In genomic region chr1:195150768-195151167, GRCh38 we compare ENCODE assay signal across 24 cellular contexts.
DNase-seq lines count a peak whose midpoint lies in the region; ATAC-seq, FAIRE-seq and TF ChIP-seq lines count a peak whose summit lies in the region.
"Had no signal": no experiment of that assay in that cellular context is flagged by ENCODE, and none has a peak within 500 bp of the region (broad histone marks: within the 10 kb centered on the region; RNA-seq: fewer than 3 reads in every experiment).

No MANE protein-coding gene starts in this region.

- ATAC-seq in HG03135 (IDR thresholded peaks at IDR 0.05; ENCODE audit: unreplicated experiment): no peak
- ATAC-seq: A549, GM23338, HCT116 had no signal

- peak; percentile 65 for FAIRE-seq in RCC 7860 (lab: Jason Lieb, UNC)
- peak; percentile 21 for FAIRE-seq in colon (lab: Jason Lieb, UNC)
- FAIRE-seq in kidney (lab: Jason Lieb, UNC): peak; percentile 90
- FAIRE-seq: A549, GM12892 had no signal

- no peak overlapping the region for H3K18ac ChIP-seq in trophoblast cell (ENCODE audit: low read length)

- H3K27me3 ChIP-seq in trophoblast cell (ENCODE audit: insufficient read depth, low read length): no peaks in the 10 kb centered on the region
- H3K27me3 ChIP-seq: BE2C; BLaER1 treated with 17β-estradiol and CSF1 and Interleukin-3, amounts not matched to agents 10 nM and 100 nM had no signal

- no peaks in the 10 kb centered on the region for H3K4me1 ChIP-seq in kidney (ENCODE audit: control insufficient read depth in 1 of 2, insufficient read depth in 1 of 2, low read depth in 1 of 2, low read length in 2 of 2)
- no peaks in the 10 kb centered on the region for H3K4me1 ChIP-seq in trophoblast cell (ENCODE audit: control insufficient read depth in 1 of 2, insufficient read depth in 2 of 2, low read length in 2 of 2)
- H3K4me1 ChIP-seq: A549; BE2C; BLaER1 treated with 17β-estradiol and CSF1 and Interleukin-3, amounts not matched to agents 10 nM and 100 nM had no signal

- no peak overlapping the region for H3K4me3 ChIP-seq in kidney (ENCODE audit: low read length in 2 of 2)
- no peak overlapping the region for H3K4me3 ChIP-seq in trophoblast cell (ENCODE audit: low read depth, low read length)
- H3K4me3 ChIP-seq: A549; BLaER1 treated with 17β-estradiol and CSF1 and Interleukin-3, amounts not matched to agents 10 nM and 100 nM; GM23338 had no signal

- no peak overlapping the region for H4K12ac ChIP-seq in trophoblast cell (ENCODE audit: low read depth, low read length)

- H2BK120ac ChIP-seq in trophoblast cell (ENCODE audit: insufficient read depth, low read length, poor library complexity): no peak overlapping the region

- no peak overlapping the region for H3K4me2 ChIP-seq in trophoblast cell (ENCODE audit: low read length)
- H3K4me2 ChIP-seq: A549; BLaER1 treated with 17β-estradiol and CSF1 and Interleukin-3, amounts not matched to agents 10 nM and 100 nM; GM23338 had no signal

- H3K23ac ChIP-seq in trophoblast cell (ENCODE audit: low read length): no peak overlapping the region

- H3K79me2 ChIP-seq in trophoblast cell (ENCODE audit: control insufficient read depth, insufficient read depth, low read length, poor library complexity): no peaks in the 10 kb centered on the region

- peak; percentile 14 for DNase-seq in NCI-H82 (lab: John Stamatoyannopoulos, UW)
- DNase-seq in NCI-H82 treated with DMSO at 0.1 percent for 48 hours (lab: John Stamatoyannopoulos, UW; ENCODE audit: unreplicated experiment): no peak
- DNase-seq in RCC 7860 (ENCODE audit: low spot score): no peak
- no peak for DNase-seq in kidney
- no peak for DNase-seq in NCI-H2029 treated with DMSO at 0.1 percent for 48 hours (lab: John Stamatoyannopoulos, UW)
- DNase-seq in trophoblast cell: no peak
- DNase-seq: ACHN; AML-193; BE2C; CD4-positive, alpha-beta T cell; CD8-positive, alpha-beta memory T cell; DMS 273 treated with DMSO at 0.1 percent for 48 hours; DMS79; EL; GF-D8; H9 had no signal

- no peak overlapping the region for H2BK5ac ChIP-seq in trophoblast cell (ENCODE audit: low read depth, low read length, poor library complexity)

- H2AFZ ChIP-seq in trophoblast cell (ENCODE audit: insufficient read depth, low read length, poor library complexity): no peak overlapping the region
- H2AFZ ChIP-seq: GM23338 had no signal

- H3K9me3 ChIP-seq in kidney (ENCODE audit: control insufficient read depth in 1 of 2, low read length in 2 of 2) (no peaks in the 10 kb centered on the region), trophoblast cell (ENCODE audit: insufficient read depth, low read depth, low read length) (no peaks in the 10 kb centered on the region)
- H3K9me3 ChIP-seq: A549; BE2C; BLaER1 treated with 17β-estradiol and CSF1 and Interleukin-3, amounts not matched to agents 10 nM and 100 nM had no signal

- no peak overlapping the region for H3K27ac ChIP-seq in kidney (ENCODE audit: low read depth in 2 of 2, low read length in 2 of 2)
- no peak overlapping the region for H3K27ac ChIP-seq in trophoblast cell (ENCODE audit: low read depth, low read length)
- H3K27ac ChIP-seq: 22Rv1; A549; BLaER1 treated with 17β-estradiol and CSF1 and Interleukin-3, amounts not matched to agents 10 nM and 100 nM had no signal

- H2AK5ac ChIP-seq in trophoblast cell (ENCODE audit: low read length): no peak overlapping the region

- intact Hi-C loops in kidney (cut with DNase I): no loop called here

- no peak overlapping the region for H3K14ac ChIP-seq in trophoblast cell (ENCODE audit: low read length)

- no peak overlapping the region for H3K4ac ChIP-seq in trophoblast cell (ENCODE audit: low read depth, low read length)

- no peak overlapping the region for H3K9ac ChIP-seq in kidney (ENCODE audit: low read length in 2 of 2)
- H3K9ac ChIP-seq in trophoblast cell (ENCODE audit: low read length): no peak overlapping the region
- H3K9ac ChIP-seq: BLaER1 treated with 17β-estradiol and CSF1 and Interleukin-3, amounts not matched to agents 10 nM and 100 nM had no signal

- no CpG with 5 or more reads among the region's 3 CpGs for WGBS in trophoblast cell (ENCODE audit: extremely low coverage, insufficient coverage, insufficient read length)

- H4K8ac ChIP-seq in trophoblast cell (ENCODE audit: low read depth, low read length): no peak overlapping the region

- H3K36me3 ChIP-seq in kidney (ENCODE audit: control insufficient read depth in 1 of 2, insufficient read depth in 2 of 2, low read length in 2 of 2): no peaks in the 10 kb centered on the region
- no peaks in the 10 kb centered on the region for H3K36me3 ChIP-seq in trophoblast cell (ENCODE audit: control insufficient read depth in 1 of 2, insufficient read depth in 2 of 2, low read length in 2 of 2)
- H3K36me3 ChIP-seq: BE2C; BLaER1 treated with 17β-estradiol and CSF1 and Interleukin-3, amounts not matched to agents 10 nM and 100 nM had no signal

- no peaks in the 10 kb centered on the region for H3K79me1 ChIP-seq in trophoblast cell (ENCODE audit: low read length)

- TF ChIP-seq CTCF in kidney (IDR thresholded peaks at IDR 0.05; ENCODE audit: borderline replicate concordance, extremely low read depth, insufficient read depth): no peak

- no peak overlapping the region for H4K91ac ChIP-seq in trophoblast cell (ENCODE audit: low read depth, low read length)

- H2BK12ac ChIP-seq in trophoblast cell (ENCODE audit: low read length): no peak overlapping the region
